2 cellular contexts compared by ENCODE assay signal in genomic region chr21:33734818-33735217, GRCh38.
TF ChIP-seq lines count a peak whose summit lies in the region.

No MANE protein-coding gene starts in this region.

TF ChIP-seq in GM23338, 12 proteins besides CTCF, POLR2A, EP300 and RAD21 (continued from another document):
- TF ChIP-seq, protein P1, sequence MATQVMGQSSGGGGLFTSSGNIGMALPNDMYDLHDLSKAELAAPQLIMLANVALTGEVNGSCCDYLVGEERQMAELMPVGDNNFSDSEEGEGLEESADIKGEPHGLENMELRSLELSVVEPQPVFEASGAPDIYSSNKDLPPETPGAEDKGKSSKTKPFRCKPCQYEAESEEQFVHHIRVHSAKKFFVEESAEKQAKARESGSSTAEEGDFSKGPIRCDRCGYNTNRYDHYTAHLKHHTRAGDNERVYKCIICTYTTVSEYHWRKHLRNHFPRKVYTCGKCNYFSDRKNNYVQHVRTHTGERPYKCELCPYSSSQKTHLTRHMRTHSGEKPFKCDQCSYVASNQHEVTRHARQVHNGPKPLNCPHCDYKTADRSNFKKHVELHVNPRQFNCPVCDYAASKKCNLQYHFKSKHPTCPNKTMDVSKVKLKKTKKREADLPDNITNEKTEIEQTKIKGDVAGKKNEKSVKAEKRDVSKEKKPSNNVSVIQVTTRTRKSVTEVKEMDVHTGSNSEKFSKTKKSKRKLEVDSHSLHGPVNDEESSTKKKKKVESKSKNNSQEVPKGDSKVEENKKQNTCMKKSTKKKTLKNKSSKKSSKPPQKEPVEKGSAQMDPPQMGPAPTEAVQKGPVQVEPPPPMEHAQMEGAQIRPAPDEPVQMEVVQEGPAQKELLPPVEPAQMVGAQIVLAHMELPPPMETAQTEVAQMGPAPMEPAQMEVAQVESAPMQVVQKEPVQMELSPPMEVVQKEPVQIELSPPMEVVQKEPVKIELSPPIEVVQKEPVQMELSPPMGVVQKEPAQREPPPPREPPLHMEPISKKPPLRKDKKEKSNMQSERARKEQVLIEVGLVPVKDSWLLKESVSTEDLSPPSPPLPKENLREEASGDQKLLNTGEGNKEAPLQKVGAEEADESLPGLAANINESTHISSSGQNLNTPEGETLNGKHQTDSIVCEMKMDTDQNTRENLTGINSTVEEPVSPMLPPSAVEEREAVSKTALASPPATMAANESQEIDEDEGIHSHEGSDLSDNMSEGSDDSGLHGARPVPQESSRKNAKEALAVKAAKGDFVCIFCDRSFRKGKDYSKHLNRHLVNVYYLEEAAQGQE (IDR thresholded peaks at IDR 0.05; ENCODE audit: unreplicated experiment), result no peak
- TF ChIP-seq EZH2phosphoT487 (IDR thresholded peaks at IDR 0.05; ENCODE audit: unreplicated experiment) (no peak), POLR2AphosphoS5 (IDR thresholded peaks at IDR 0.05; ENCODE audit: low read depth) (no peak), EZH2 (IDR thresholded peaks at IDR 0.05; ENCODE audit: low read depth, unreplicated experiment) (no peak), ZNF331 (CRISPR knock-in tag; IDR thresholded peaks at IDR 0.05; ENCODE audit: low read depth) (no peak), JUNB (IDR thresholded peaks at IDR 0.05; ENCODE audit: unreplicated experiment) (no peak), NANOG (IDR thresholded peaks at IDR 0.05; ENCODE audit: borderline replicate concordance) (no peak), ZNF462 (CRISPR knock-in tag; IDR thresholded peaks at IDR 0.05) (no peak), ETS1 (IDR thresholded peaks at IDR 0.05) (no peak), STAT1 (IDR thresholded peaks at IDR 0.05; ENCODE audit: unreplicated experiment) (no peak)

TF ChIP-seq in SK-N-SH treated with all-trans-retinoic acid at 6 μM for 48 hours, 23 proteins besides CTCF, POLR2A, EP300 and RAD21 (continued from another document):
- TF ChIP-seq CREB5 (CRISPR knock-in tag; IDR thresholded peaks at IDR 0.05; ENCODE audit: low read depth) (no peak), ZNF70 (CRISPR knock-in tag; IDR thresholded peaks at IDR 0.05) (no peak), ESRRG (CRISPR knock-in tag; IDR thresholded peaks at IDR 0.05) (no peak), PPARA (CRISPR knock-in tag; IDR thresholded peaks at IDR 0.05; ENCODE audit: borderline replicate concordance) (no peak)
- TF ChIP-seq, protein P2, sequence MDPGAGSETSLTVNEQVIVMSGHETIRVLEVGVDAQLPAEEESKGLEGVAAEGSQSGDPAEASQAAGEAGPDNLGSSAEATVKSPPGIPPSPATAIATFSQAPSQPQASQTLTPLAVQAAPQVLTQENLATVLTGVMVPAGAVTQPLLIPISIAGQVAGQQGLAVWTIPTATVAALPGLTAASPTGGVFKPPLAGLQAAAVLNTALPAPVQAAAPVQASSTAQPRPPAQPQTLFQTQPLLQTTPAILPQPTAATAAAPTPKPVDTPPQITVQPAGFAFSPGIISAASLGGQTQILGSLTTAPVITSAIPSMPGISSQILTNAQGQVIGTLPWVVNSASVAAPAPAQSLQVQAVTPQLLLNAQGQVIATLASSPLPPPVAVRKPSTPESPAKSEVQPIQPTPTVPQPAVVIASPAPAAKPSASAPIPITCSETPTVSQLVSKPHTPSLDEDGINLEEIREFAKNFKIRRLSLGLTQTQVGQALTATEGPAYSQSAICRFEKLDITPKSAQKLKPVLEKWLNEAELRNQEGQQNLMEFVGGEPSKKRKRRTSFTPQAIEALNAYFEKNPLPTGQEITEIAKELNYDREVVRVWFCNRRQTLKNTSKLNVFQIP (CRISPR knock-in tag; IDR thresholded peaks at IDR 0.05; ENCODE audit: borderline replicate concordance, low read depth), result no peak
TF ChIP-seq in SK-N-SH treated with all-trans-retinoic acid at 6 μM for 48 hours: peak in this region for 0.
